Comparison of ENCODE assay signal across 30 cellular contexts in the genomic region with DNA sequence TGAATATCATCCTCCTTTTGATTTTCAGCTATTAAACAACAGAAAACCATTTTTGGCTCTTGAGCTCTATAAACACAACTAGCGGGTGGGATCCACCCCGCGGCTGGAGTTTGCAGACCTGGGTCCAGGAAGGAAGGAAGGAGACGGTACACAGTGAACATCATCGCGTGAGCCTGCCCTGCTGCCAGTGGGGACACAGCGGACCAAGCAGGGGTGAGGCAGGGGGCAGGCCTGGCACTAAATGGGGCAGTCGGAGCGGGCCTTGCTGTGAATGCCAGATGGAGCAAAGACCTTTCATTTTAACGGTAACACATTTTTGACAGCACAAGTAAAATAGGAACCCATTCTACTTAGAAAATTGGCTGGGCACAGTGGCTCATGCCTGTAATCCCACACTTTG. TPM values are rescaled to one million over a fixed set of nuclear protein-coding genes. Genes with fewer than 3 reads are reported as not detected.
"Had no signal": no experiment of that assay in that cellular context is flagged by ENCODE, and none has a peak within 500 bp of the region (broad histone marks: within the 10 kb centered on the region; RNA-seq: fewer than 3 reads in every experiment).

No MANE protein-coding gene starts in this region.

- H3K9me3 ChIP-seq: adrenal gland, MG63 had no signal

- H3K36me3 Mint-ChIP-seq: activated CD4-positive, alpha-beta memory T cell treated with anti-CD3 and anti-CD28 coated beads for 36 hours; activated naive CD4-positive, alpha-beta T cell treated with anti-CD3 and anti-CD28 coated beads, Interleukin-2, amount 50 U/mL, for 72 hours had no signal

- FAIRE-seq: bronchial epithelial cell had no signal

- H3K9me3 Mint-ChIP-seq: activated B cell treated with CpG ODN at 0.5 μM for 24 hours; activated CD4-positive, alpha-beta memory T cell treated with anti-CD3 and anti-CD28 coated beads for 36 hours; activated naive CD4-positive, alpha-beta T cell treated with anti-CD3 and anti-CD28 coated beads for 36 hours; activated naive CD4-positive, alpha-beta T cell treated with anti-CD3 and anti-CD28 coated beads, Interleukin-2, amount 50 U/mL, for 72 hours; activated T-cell treated with anti-CD3 and anti-CD28 coated beads, Interleukin-2, amount 50 U/mL, for 4 hours; activated T-helper 1 cell treated with anti-CD3 and anti-CD28 coated beads, Interleukin-12 subunit alpha, Interleukin-12 subunit beta, Interleukin-2, Interleukin-4 antibody, amounts not matched to agents 30 ng/mL and 10 ng/mL and 1 ng/mL, durations not matched to agents 14 hours and 24 hours and 36 hours had no signal

- DNase-seq: activated B cell treated with CpG ODN at 0.5 μM for 24 hours; activated CD4-positive, alpha-beta memory T cell treated with anti-CD3 and anti-CD28 coated beads for 36 hours; activated CD4-positive, alpha-beta T cell treated with anti-CD3 and anti-CD28 coated beads for 4 hours; activated CD4-positive, alpha-beta T cell treated with anti-CD3 and anti-CD28 coated beads, Interleukin-2, amount 50 U/mL, for 1 hour; activated CD4-positive, CD25-positive, alpha-beta regulatory T cell treated with anti-CD3 and anti-CD28 coated beads, Interleukin-2, amount 50 U/mL, for 72 hours; activated CD8-positive, alpha-beta memory T cell treated with anti-CD3 and anti-CD28 coated beads, Interleukin-2, amount 50 U/mL, for 4 hours; activated gamma-delta T cell treated with Interleukin-2 at 50 U/mL for 16 hours; activated naive CD4-positive, alpha-beta T cell treated with anti-CD3 and anti-CD28 coated beads for 36 hours; activated T-cell treated with anti-CD3 and anti-CD28 coated beads for 4 hours; activated T-cell treated with anti-CD3 and anti-CD28 coated beads, Interleukin-2, amount 50 U/mL, for 4 hours; adrenal gland; central memory CD4-positive, alpha-beta T cell; Kasumi-1; MG63; NCI-H1048; NCI-H1436 treated with DMSO at 0.1 percent for 48 hours; NCI-H1694 treated with DMSO at 0.1 percent for 48 hours; NCI-H345; NCI-H510A; NCI-H526; SIG-M5; T-helper 1 cell; T-helper 2 cell; T-helper 9 cell had no signal

- H3K4me3 ChIP-seq: adrenal gland, MG63 had no signal

- H3K27ac ChIP-seq: adrenal gland had no signal

- H3K27me3 ChIP-seq: MG63 had no signal

- H3K4me3 Mint-ChIP-seq: activated B cell treated with CpG ODN at 0.5 μM for 24 hours; activated CD4-positive, alpha-beta memory T cell treated with anti-CD3 and anti-CD28 coated beads for 36 hours; activated naive CD4-positive, alpha-beta T cell treated with anti-CD3 and anti-CD28 coated beads for 36 hours; activated T-cell treated with anti-CD3 and anti-CD28 coated beads, Interleukin-2, amount 50 U/mL, for 4 hours; activated T-helper 1 cell treated with anti-CD3 and anti-CD28 coated beads, Interleukin-12 subunit alpha, Interleukin-12 subunit beta, Interleukin-2, Interleukin-4 antibody, amounts not matched to agents 30 ng/mL and 10 ng/mL and 1 ng/mL, durations not matched to agents 14 hours and 24 hours and 36 hours; brain had no signal

- H3K27ac Mint-ChIP-seq: activated B cell treated with CpG ODN at 0.5 μM for 24 hours; activated CD4-positive, alpha-beta memory T cell treated with anti-CD3 and anti-CD28 coated beads for 36 hours; activated naive CD4-positive, alpha-beta T cell treated with anti-CD3 and anti-CD28 coated beads for 36 hours; activated naive CD4-positive, alpha-beta T cell treated with anti-CD3 and anti-CD28 coated beads, Interleukin-2, amount 50 U/mL, for 72 hours; activated T-helper 1 cell treated with anti-CD3 and anti-CD28 coated beads, Interleukin-12 subunit alpha, Interleukin-12 subunit beta, Interleukin-2, Interleukin-4 antibody, amounts not matched to agents 30 ng/mL and 10 ng/mL and 1 ng/mL, durations not matched to agents 14 hours and 24 hours and 36 hours had no signal

RNA-seq across cellular contexts. Expression of gene EIF4E1B, which starts 31.2 kb away (rescaled TPM):
- total RNA-seq: activated B cell treated with CpG ODN at 0.5 μM for 24 hours; activated CD4-positive, alpha-beta memory T cell treated with anti-CD3 and anti-CD28 coated beads for 36 hours; activated naive CD4-positive, alpha-beta T cell treated with anti-CD3 and anti-CD28 coated beads for 36 hours; activated naive CD4-positive, alpha-beta T cell treated with anti-CD3 and anti-CD28 coated beads, Interleukin-2, amount 50 U/mL, for 72 hours; activated T-cell treated with anti-CD3 and anti-CD28 coated beads, Interleukin-2, amount 50 U/mL, for 4 hours; activated T-helper 1 cell treated with anti-CD3 and anti-CD28 coated beads, Interleukin-12 subunit alpha, Interleukin-12 subunit beta, Interleukin-2, Interleukin-4 antibody, amounts not matched to agents 30 ng/mL and 10 ng/mL and 1 ng/mL, durations not matched to agents 14 hours and 24 hours and 36 hours; bronchial epithelial cell; RPMI7951; SK-MEL-5 had no signal

RNA-seq across cellular contexts. Expression of gene SNCB, which starts 31.3 kb away (rescaled TPM):
- total RNA-seq: activated B cell treated with CpG ODN at 0.5 μM for 24 hours; activated naive CD4-positive, alpha-beta T cell treated with anti-CD3 and anti-CD28 coated beads for 36 hours; activated T-cell treated with anti-CD3 and anti-CD28 coated beads, Interleukin-2, amount 50 U/mL, for 4 hours; activated T-helper 1 cell treated with anti-CD3 and anti-CD28 coated beads, Interleukin-12 subunit alpha, Interleukin-12 subunit beta, Interleukin-2, Interleukin-4 antibody, amounts not matched to agents 30 ng/mL and 10 ng/mL and 1 ng/mL, durations not matched to agents 14 hours and 24 hours and 36 hours; bronchial epithelial cell; RPMI7951 had no signal
